ENCODE assay signal across 6 cellular contexts in genomic region chr16:30924797-30925645, GRCh38. TPM values are rescaled to one million over a fixed set of nuclear protein-coding genes. Genes with fewer than 3 reads are reported as not detected.
DNase-seq lines count a peak whose midpoint lies in the region; ATAC-seq and TF ChIP-seq lines count a peak whose summit lies in the region.

No MANE protein-coding gene starts in this region.

- H3K27ac ChIP-seq in GM23338 (ENCODE audit: low read depth), result peak overlapping the region; percentile 83
- H3K27ac ChIP-seq in angular gyrus (ENCODE audit: low read depth, low read length), result peak overlapping the region; percentile 15

- peak overlapping the region; percentile 21 for H3K27ac Mint-ChIP-seq in GM23338
- peak overlapping the region; percentile 43 for H3K27ac Mint-ChIP-seq in neural crest cell (ENCODE audit: unreplicated experiment)

- peaks cover 18% of the 10 kb centered on the region for H3K79me2 ChIP-seq in GM23338 (replicated peaks; ENCODE audit: insufficient read depth)

- H3K4me3 ChIP-seq in GM23338, result peak overlapping the region; percentile 62
- no peak overlapping the region for H3K4me3 ChIP-seq in lower leg skin (ENCODE audit: low read depth, poor library complexity, severe bottlenecking)

- H3K27me3 Mint-ChIP-seq in GM23338 (ENCODE audit: insufficient read depth, low read depth, poor library complexity) (peaks cover 17% of the 10 kb centered on the region), neural crest cell (ENCODE audit: low read depth) (no peaks in the 10 kb centered on the region)

- peak overlapping the region; percentile 88 for H3K4me3 Mint-ChIP-seq in GM23338
- peak overlapping the region; percentile 91 for H3K4me3 Mint-ChIP-seq in neural crest cell

- TF ChIP-seq CTCF in GM23338 (conservative IDR thresholded peaks at IDR 0.05; ENCODE audit: low read depth in 2 of 2), result no peak
- TF ChIP-seq CTCF in neural crest cell (conservative IDR thresholded peaks at IDR 0.05), result no peak
- no peak for TF ChIP-seq CTCF in lower leg skin (IDR thresholded peaks at IDR 0.05)

- H3K4me2 ChIP-seq in GM23338, result peak overlapping the region; percentile 97

- WGBS in lower leg skin, 2 donors, result 59 to 61% methylated on average over 12 of the region's 12 CpGs

- H3K9me3 Mint-ChIP-seq in GM23338, result no peaks in the 10 kb centered on the region
- no peaks in the 10 kb centered on the region for H3K9me3 Mint-ChIP-seq in neural crest cell

- ATAC-seq in GM23338, result no peak

- H3K4me1 Mint-ChIP-seq in GM23338 (peaks cover 11% of the 10 kb centered on the region), neural crest cell (peaks cover 33% of the 10 kb centered on the region)

- peaks cover 10% of the 10 kb centered on the region; the same call in 1 of the 2 replicates for H3K36me3 ChIP-seq in GM23338 (ENCODE audit: insufficient read depth)

- intact Hi-C loops in lower leg skin (cut with DNase I; ENCODE audit: low total_unique reads), result no loop called here

- peaks cover 9% of the 10 kb centered on the region; the same call in 1 of the 2 replicates for H3K4me1 ChIP-seq in GM23338 (ENCODE audit: insufficient read depth)

- peaks cover 4% of the 10 kb centered on the region; the same call in 1 of the 2 replicates for H4K20me1 ChIP-seq in GM23338 (replicated peaks; ENCODE audit: insufficient read depth)

- H3F3A ChIP-seq in GM23338 (replicated peaks; ENCODE audit: low read depth), result peaks cover 10% of the 10 kb centered on the region; the same call in 1 of the 2 replicates

- DNase-seq in GM23338 (ENCODE audit: low spot score) (no peak), neural crest cell (ENCODE audit: low read depth, low spot score) (no peak), lower leg skin (ENCODE audit: low spot score in 2 of 2) (no peak), H4 (ENCODE audit: low spot score) (no peak)
- DNase-seq in activated CD4-positive, alpha-beta T cell treated with anti-CD3 and anti-CD28 coated beads for 4 hours, result no peak

- TF ChIP-seq POLR2A in lower leg skin (IDR thresholded peaks at IDR 0.05), result no peak

- H2AFZ ChIP-seq in GM23338, result no peak overlapping the region

- H3K36me3 Mint-ChIP-seq in GM23338 (ENCODE audit: low read depth) (peaks cover 18% of the 10 kb centered on the region), neural crest cell (ENCODE audit: low read depth) (no peaks in the 10 kb centered on the region)

- no peaks in the 10 kb centered on the region for H3K9me2 ChIP-seq in GM23338 (ENCODE audit: insufficient read depth)

- no peaks in the 10 kb centered on the region for H3K27me3 ChIP-seq in GM23338 (ENCODE audit: insufficient read depth)

TF ChIP-seq in GM23338, 12 proteins besides CTCF, POLR2A, EP300 and RAD21 (continues in another document):
- TF ChIP-seq CREB1 (CRISPR knock-in tag; IDR thresholded peaks at IDR 0.05; ENCODE audit: low read depth) (no peak), ZNF114 (CRISPR knock-in tag; IDR thresholded peaks at IDR 0.05) (no peak), EZH2 (IDR thresholded peaks at IDR 0.05; ENCODE audit: low read depth, unreplicated experiment) (no peak), REST (IDR thresholded peaks at IDR 0.05; ENCODE audit: unreplicated experiment) (no peak)

RNA-seq across cellular contexts. Expression of gene FBXL19, which starts 1.6 kb away (rescaled TPM):
- total RNA-seq in GM23338 (2014; rRNA removed; shearing (Covaris generic)), result 63.5 and 71.5 TPM in 2 replicates
- 12.5 and 16.4 TPM in 2 replicates for polyA plus RNA-seq in GM23338 (2016; fragmentation: Nextera tagmentation; extraction: Ambion mirVana)
- total RNA-seq in neural crest cell, result 78.1 and 84.7 TPM in 2 replicates
- total RNA-seq in lower leg skin, result 10 to 100 TPM; 17.7 to 25.1 (median 22.1) TPM
- 5.0 and 13.8 TPM in 2 replicates for total RNA-seq in H4 (2014; rRNA removed; shearing (Covaris generic))

RNA-seq across cellular contexts. Expression of gene ORAI3, which starts 23.8 kb away (rescaled TPM):
- 14.9 and 15.9 TPM in 2 replicates for total RNA-seq in GM23338 (2014; rRNA removed; shearing (Covaris generic))
- 6.9 and 9.8 TPM in 2 replicates for polyA plus RNA-seq in GM23338 (2016; fragmentation: Nextera tagmentation; extraction: Ambion mirVana)
- total RNA-seq in neural crest cell (7.7 and 8.0 TPM in 2 replicates), lower leg skin (10 to 100 TPM; 22.9 to 37.7 (median 34.6) TPM)
- 30.5 and 43.8 TPM in 2 replicates for total RNA-seq in H4 (2014; rRNA removed; shearing (Covaris generic))

RNA-seq across cellular contexts. Expression of gene CTF1, which starts 28.6 kb away (rescaled TPM):
- 0.52 and 0.54 TPM in 2 replicates for total RNA-seq in GM23338 (2014; rRNA removed; shearing (Covaris generic))
- 0.24 and 0.43 TPM in 2 replicates for polyA plus RNA-seq in GM23338 (2016; fragmentation: Nextera tagmentation; extraction: Ambion mirVana)
- total RNA-seq in neural crest cell, result 1.6 and 2.6 TPM in 2 replicates
- total RNA-seq in lower leg skin, result 1 to 10 TPM in 2 of 4 donors, under 1 TPM in 1, not detected in 1; 0.80 to 3.0 (median 2.5) TPM
- not detected in 2 replicates for total RNA-seq in H4 (2014; rRNA removed; shearing (Covaris generic))

RNA-seq across cellular contexts. Expression of gene BCL7C, which starts 31.1 kb away (rescaled TPM):
- total RNA-seq in GM23338 (2014; rRNA removed; shearing (Covaris generic)), result 17.5 and 20.4 TPM in 2 replicates
- 21.8 and 22.1 TPM in 2 replicates for polyA plus RNA-seq in GM23338 (2016; fragmentation: Nextera tagmentation; extraction: Ambion mirVana)
- total RNA-seq in neural crest cell (35.9 and 38.4 TPM in 2 replicates), lower leg skin (10 to 100 TPM; 43.1 to 79.1 (median 63.0) TPM)
- total RNA-seq in H4 (2014; rRNA removed; shearing (Covaris generic)), result 22.7 and 25.9 TPM in 2 replicates

RNA-seq across cellular contexts. Expression of gene SETD1A, which starts 32.5 kb away (rescaled TPM):
- 14.5 and 21.9 TPM in 2 replicates for total RNA-seq in GM23338 (2014; rRNA removed; shearing (Covaris generic))
- 10.8 and 10.9 TPM in 2 replicates for polyA plus RNA-seq in GM23338 (2016; fragmentation: Nextera tagmentation; extraction: Ambion mirVana)
- 33.4 and 35.2 TPM in 2 replicates for total RNA-seq in neural crest cell
- total RNA-seq in lower leg skin, result 10 to 100 TPM in 3 of 4 donors, 1 to 10 TPM in 1; 9.2 to 22.4 (median 10.7) TPM
- 1.4 and 1.7 TPM in 2 replicates for total RNA-seq in H4 (2014; rRNA removed; shearing (Covaris generic))
